In the genomic region with DNA sequence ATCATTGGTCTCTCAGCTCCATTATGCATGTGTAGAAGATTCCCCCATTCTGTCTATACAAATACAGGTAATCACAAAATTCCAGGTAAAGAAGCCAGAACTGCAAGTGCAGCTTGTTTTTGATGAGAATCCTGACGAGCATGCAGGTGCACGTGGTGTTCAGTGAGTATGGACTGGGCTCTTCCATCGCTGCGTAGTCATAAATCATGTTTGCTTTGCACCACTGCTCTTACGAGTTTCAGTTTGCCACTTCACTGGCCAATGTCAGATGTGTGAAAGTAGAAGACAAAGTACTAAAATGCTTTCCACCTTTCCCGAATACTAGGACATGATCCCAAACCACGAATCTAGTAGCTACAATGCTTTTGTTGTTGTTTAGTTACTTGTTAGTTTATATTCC, we compare ENCODE assay signal across 19 cellular contexts.
"Had no signal": no experiment of that assay in that cellular context is flagged by ENCODE, and none has a peak within 500 bp of the region (broad histone marks: within the 10 kb centered on the region; RNA-seq: fewer than 3 reads in every experiment).

No MANE protein-coding gene starts in this region.

- H3K4me3 Mint-ChIP-seq: activated CD4-positive, alpha-beta T cell treated with anti-CD3 and anti-CD28 coated beads, Interleukin-2, amount 10 ng/mL, durations not matched to agents 24 days and 14 days; activated CD8-positive, alpha-beta T cell treated with anti-CD3 and anti-CD28 coated beads for 36 hours; activated naive CD8-positive, alpha-beta T cell treated with anti-CD3 and anti-CD28 coated beads for 36 hours; activated T-helper 17 cell treated with anti-CD3 and anti-CD28 coated beads, Interleukin-2, amount 50 U/mL, for 72 hours; effector memory CD8-positive, alpha-beta T cell; nephron progenitor cell; stimulated activated memory B cell treated with anti-CD40 and anti-IgM and Interleukin-4, amounts not matched to agents 10 μg/mL and 1 μg/mL and 100 μg/mL, for 72 hours had no signal

- DNase-seq: activated CD4-positive, alpha-beta T cell treated with anti-CD3 and anti-CD28 coated beads, Interleukin-2, amount 10 ng/mL, durations not matched to agents 24 days and 14 days; activated CD8-positive, alpha-beta T cell treated with anti-CD3 and anti-CD28 coated beads for 36 hours; activated naive CD4-positive, alpha-beta T cell; activated naive CD8-positive, alpha-beta T cell treated with anti-CD3 and anti-CD28 coated beads for 36 hours; activated T-cell treated with anti-CD3 and anti-CD28 coated beads, Interleukin-2, amount 50 U/mL, for 1 hour; amygdala; effector memory CD8-positive, alpha-beta T cell; foreskin fibroblast; glutamatergic neuron; hypothalamus; left ventricle myocardium inferior; nephron progenitor cell; nucleus accumbens; spleen; stimulated activated CD4-positive, alpha-beta T cell treated with anti-CD3 and anti-CD28 coated beads, Interleukin-4, amount 100 ng/mL, for 4 hours; T1000; upper lobe of right lung had no signal

- H3K4me1 Mint-ChIP-seq: activated CD4-positive, alpha-beta T cell treated with anti-CD3 and anti-CD28 coated beads, Interleukin-2, amount 10 ng/mL, durations not matched to agents 24 days and 14 days; activated naive CD8-positive, alpha-beta T cell treated with anti-CD3 and anti-CD28 coated beads for 36 hours; activated T-helper 17 cell treated with anti-CD3 and anti-CD28 coated beads, Interleukin-2, amount 50 U/mL, for 72 hours; stimulated activated memory B cell treated with anti-CD40 and anti-IgM and Interleukin-4, amounts not matched to agents 10 μg/mL and 1 μg/mL and 100 μg/mL, for 72 hours had no signal

- H3K9me3 Mint-ChIP-seq: activated CD4-positive, alpha-beta T cell treated with anti-CD3 and anti-CD28 coated beads, Interleukin-2, amount 10 ng/mL, durations not matched to agents 24 days and 14 days; activated CD8-positive, alpha-beta T cell treated with anti-CD3 and anti-CD28 coated beads for 36 hours; activated naive CD8-positive, alpha-beta T cell treated with anti-CD3 and anti-CD28 coated beads for 36 hours; nephron progenitor cell had no signal

- H3K27me3 Mint-ChIP-seq: activated CD4-positive, alpha-beta T cell treated with anti-CD3 and anti-CD28 coated beads, Interleukin-2, amount 10 ng/mL, durations not matched to agents 24 days and 14 days; activated CD8-positive, alpha-beta T cell treated with anti-CD3 and anti-CD28 coated beads for 36 hours; activated naive CD8-positive, alpha-beta T cell treated with anti-CD3 and anti-CD28 coated beads for 36 hours; activated T-helper 17 cell treated with anti-CD3 and anti-CD28 coated beads, Interleukin-2, amount 50 U/mL, for 72 hours; effector memory CD8-positive, alpha-beta T cell; stimulated activated memory B cell treated with anti-CD40 and anti-IgM and Interleukin-4, amounts not matched to agents 10 μg/mL and 1 μg/mL and 100 μg/mL, for 72 hours had no signal

- ATAC-seq: activated CD8-positive, alpha-beta T cell treated with anti-CD3 and anti-CD28 coated beads for 36 hours; activated T-helper 17 cell treated with anti-CD3 and anti-CD28 coated beads, Interleukin-2, amount 50 U/mL, for 72 hours; effector memory CD8-positive, alpha-beta T cell; stimulated activated memory B cell treated with anti-CD40 and anti-IgM and Interleukin-4, amounts not matched to agents 10 μg/mL and 1 μg/mL and 100 μg/mL, for 72 hours; upper lobe of right lung had no signal

- H3K36me3 Mint-ChIP-seq: activated naive CD8-positive, alpha-beta T cell treated with anti-CD3 and anti-CD28 coated beads for 36 hours; stimulated activated memory B cell treated with anti-CD40 and anti-IgM and Interleukin-4, amounts not matched to agents 10 μg/mL and 1 μg/mL and 100 μg/mL, for 72 hours had no signal

- H3K27ac Mint-ChIP-seq: activated CD4-positive, alpha-beta T cell treated with anti-CD3 and anti-CD28 coated beads, Interleukin-2, amount 10 ng/mL, durations not matched to agents 24 days and 14 days; activated CD8-positive, alpha-beta T cell treated with anti-CD3 and anti-CD28 coated beads for 36 hours; activated naive CD8-positive, alpha-beta T cell treated with anti-CD3 and anti-CD28 coated beads for 36 hours; activated T-helper 17 cell treated with anti-CD3 and anti-CD28 coated beads, Interleukin-2, amount 50 U/mL, for 72 hours; effector memory CD8-positive, alpha-beta T cell; nephron progenitor cell; stimulated activated memory B cell treated with anti-CD40 and anti-IgM and Interleukin-4, amounts not matched to agents 10 μg/mL and 1 μg/mL and 100 μg/mL, for 72 hours had no signal
